In genomic region chr9:136589766-136590740, GRCh38 we compare ENCODE assay signal across 1 cellular context.
TF ChIP-seq lines count a peak whose summit lies in the region.

No MANE protein-coding gene starts in this region.

TF ChIP-seq in H1, 55 proteins besides CTCF, POLR2A, EP300 and RAD21:
- TF ChIP-seq CHD1 (IDR thresholded peaks at IDR 0.05; ENCODE audit: low read depth, low read length) (no peak), KDM5A (IDR thresholded peaks at IDR 0.05; ENCODE audit: low read length) (no peak), TAF1 (IDR thresholded peaks at IDR 0.05; ENCODE audit: low read depth, low read length) (no peak), BACH1 (IDR thresholded peaks at IDR 0.05; ENCODE audit: low read length) (no peak), RXRA (IDR thresholded peaks at IDR 0.05; ENCODE audit: insufficient read depth, low read depth, low read length) (no peak), SAP30 (IDR thresholded peaks at IDR 0.05; ENCODE audit: insufficient read depth, insufficient replicate concordance, low read length) (no peak), TCF12 (IDR thresholded peaks at IDR 0.05; ENCODE audit: low read depth, low read length) (no peak), MAFK (IDR thresholded peaks at IDR 0.05; ENCODE audit: low read depth, low read length) (no peak), CBX5 (IDR thresholded peaks at IDR 0.05; ENCODE audit: low read depth, low read length) (no peak), E2F6 (IDR thresholded peaks at IDR 0.05) (no peak), BRCA1 (IDR thresholded peaks at IDR 0.05; ENCODE audit: low read depth, low read length) (no peak), USF2 (IDR thresholded peaks at IDR 0.05; ENCODE audit: low read length) (no peak), CREB1 (IDR thresholded peaks at IDR 0.05) (no peak), GABPA (IDR thresholded peaks at IDR 0.05; ENCODE audit: borderline replicate concordance, insufficient read depth, low read length) (no peak), KDM1A (IDR thresholded peaks at IDR 0.05; ENCODE audit: borderline replicate concordance, low read length) (no peak), CEBPB (IDR thresholded peaks at IDR 0.05; ENCODE audit: low read depth, low read length) (no peak), TAF7 (optimal IDR thresholded peaks at IDR 0.05; ENCODE audit: borderline replicate concordance, low read depth, low read length) (no peak), JUND (IDR thresholded peaks at IDR 0.05; ENCODE audit: low read length) (no peak)
TF ChIP-seq in H1: peak in this region for 0.
